In the genomic region with DNA sequence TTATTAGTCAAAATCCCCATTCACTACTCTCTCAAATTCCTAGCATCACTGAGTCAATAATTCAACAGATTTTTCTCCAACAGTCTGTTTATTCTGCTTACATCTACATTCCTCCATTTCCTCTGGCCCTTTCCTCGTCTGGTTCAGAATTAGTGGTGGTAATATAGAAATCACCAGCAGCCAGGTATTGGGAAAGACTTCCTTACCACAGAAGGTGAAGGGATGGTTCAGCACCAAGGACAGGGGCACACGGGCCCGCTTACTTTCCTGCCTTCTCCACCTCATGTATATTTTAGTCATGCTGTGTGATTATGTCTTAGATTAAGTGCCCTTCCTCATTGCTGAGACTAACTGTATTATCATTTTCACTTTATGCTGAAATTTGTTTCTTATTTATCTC, we compare ENCODE assay signal across 8 cellular contexts.
DNase-seq lines count a peak whose midpoint lies in the region; ATAC-seq and TF ChIP-seq lines count a peak whose summit lies in the region.

No MANE protein-coding gene starts in this region.

- no peaks in the 10 kb centered on the region for H3K4me1 ChIP-seq in transverse colon

- H3K27ac Mint-ChIP-seq in activated CD4-positive, alpha-beta memory T cell treated with anti-CD3 and anti-CD28 coated beads for 36 hours, result no peak overlapping the region

- no peak overlapping the region for H3K4me3 ChIP-seq in transverse colon

- no peak overlapping the region for H3K27ac ChIP-seq in transverse colon

- no peak for TF ChIP-seq CTCF in transverse colon (IDR thresholded peaks at IDR 0.05)

- H3K4me1 Mint-ChIP-seq in activated CD4-positive, alpha-beta memory T cell treated with anti-CD3 and anti-CD28 coated beads for 36 hours (ENCODE audit: low read depth), result no peaks in the 10 kb centered on the region

- no peaks in the 10 kb centered on the region for H3K36me3 Mint-ChIP-seq in activated CD4-positive, alpha-beta memory T cell treated with anti-CD3 and anti-CD28 coated beads for 36 hours

- WGBS in transverse colon (ENCODE audit: low coverage in 1 of 2), 2 donors, result 9 to 16% methylated on average over 1 to 3 of the region's 3 CpGs

- H3K9me3 ChIP-seq in transverse colon, result no peaks in the 10 kb centered on the region

- POLR2A ChIA-PET in activated CD4-positive, alpha-beta memory T cell treated with anti-CD3 and anti-CD28 coated beads for 36 hours (lab: Charles Lee), result no interaction called here

- H3K4me3 Mint-ChIP-seq in activated CD4-positive, alpha-beta memory T cell treated with anti-CD3 and anti-CD28 coated beads for 36 hours, result no peak overlapping the region

- in situ Hi-C loops in transverse colon (cut with MboI; ENCODE audit: low pct_ligation_motif_present in 1 of 4, low pct_unique_long_range_greater_than_20kb in 1 of 4, low sequenced_read_pairs in 3 of 4), result no loop called here

- H3K27me3 Mint-ChIP-seq in activated CD4-positive, alpha-beta memory T cell treated with anti-CD3 and anti-CD28 coated beads for 36 hours, result no peaks in the 10 kb centered on the region

- no peak for TF ChIP-seq EP300 in transverse colon (IDR thresholded peaks at IDR 0.05; ENCODE audit: low read depth)

- DNase-seq in CD1c-positive myeloid dendritic cell (ENCODE audit: extremely low spot score), result peak; percentile 44
- peak; percentile 80 for DNase-seq in HT-29 (ENCODE audit: low spot score)
- DNase-seq in activated CD4-positive, alpha-beta memory T cell treated with anti-CD3 and anti-CD28 coated beads for 36 hours, result peak; percentile 50
- DNase-seq in islet precursor cell, result peak; percentile 74
- DNase-seq in transverse colon, result no peak
- no peak for DNase-seq in NCI-H1417 (lab: John Stamatoyannopoulos, UW)
- DNase-seq in NCI-H510A (lab: John Stamatoyannopoulos, UW), result no peak

- no peak for TF ChIP-seq POLR2A in transverse colon (IDR thresholded peaks at IDR 0.05)

- intact Hi-C loops in activated CD4-positive, alpha-beta memory T cell treated with anti-CD3 and anti-CD28 coated beads for 36 hours (cut with micrococcal nuclease), result no loop called here
- intact Hi-C loops in transverse colon (cut with DNase I; ENCODE audit: low total_unique reads), result no loop called here

- no peak for ATAC-seq in GM19397 (IDR thresholded peaks at IDR 0.05; ENCODE audit: unreplicated experiment)

- no peaks in the 10 kb centered on the region for H3K27me3 ChIP-seq in transverse colon

- H3K36me3 ChIP-seq in transverse colon, result no peaks in the 10 kb centered on the region

- H3K9me3 Mint-ChIP-seq in activated CD4-positive, alpha-beta memory T cell treated with anti-CD3 and anti-CD28 coated beads for 36 hours, result no peaks in the 10 kb centered on the region

- CTCF ChIA-PET in activated CD4-positive, alpha-beta memory T cell treated with anti-CD3 and anti-CD28 coated beads for 36 hours (lab: Charles Lee), result no interaction called here

Comparison
In these comparisons a context has a peak if more than half of its experiments do, and no peak if none do; other contexts are left out.
1. DNase-seq: peak in CD1c-positive myeloid dendritic cell (single experiment), HT-29 (single experiment), activated CD4-positive, alpha-beta memory T cell treated with anti-CD3 and anti-CD28 coated beads for 36 hours (single experiment) and islet precursor cell (single experiment); none in transverse colon (single experiment), NCI-H1417 (0 of 3) and NCI-H510A (single experiment).